1 cellular context compared by ENCODE assay signal in genomic region chr4:118835896-118836762, GRCh38.
TF ChIP-seq lines count a peak whose summit lies in the region.

Gene SEC24D, minus strand, starts transcription at chr4:118836126. Its CDS starts 2,430 bp downstream, at chr4:118833696.

TF ChIP-seq in HepG2, 621 proteins besides CTCF, POLR2A, EP300 and RAD21 (continued from another document and continues in another):
- TF ChIP-seq MLX (CRISPR knock-in tag; IDR thresholded peaks at IDR 0.05) (no peak), PAWR (CRISPR knock-in tag; IDR thresholded peaks at IDR 0.05; ENCODE audit: borderline replicate concordance) (no peak), FUBP1 (CRISPR knock-in tag; IDR thresholded peaks at IDR 0.05; ENCODE audit: borderline replicate concordance) (no peak), ZMAT3 (CRISPR knock-in tag; conservative IDR thresholded peaks at IDR 0.05) (no peak; the same call in 1 of the 2 replicates), ZBTB3 (CRISPR knock-in tag; IDR thresholded peaks at IDR 0.05; ENCODE audit: borderline replicate concordance, low read depth) (no peak; the same call in 1 of the 2 replicates), NRL (CRISPR knock-in tag; IDR thresholded peaks at IDR 0.05; ENCODE audit: borderline replicate concordance) (no peak; the same call in 1 of the 2 replicates), HMG20A (CRISPR knock-in tag; IDR thresholded peaks at IDR 0.05; ENCODE audit: borderline replicate concordance) (no peak), ZNF333 (CRISPR knock-in tag; IDR thresholded peaks at IDR 0.05; ENCODE audit: borderline replicate concordance) (no peak; the same call in 1 of the 2 replicates), YY1 (IDR thresholded peaks at IDR 0.05; ENCODE audit: insufficient read depth, insufficient replicate concordance, low read depth, low read length) (peak; percentile 43), ZNF230 (CRISPR knock-in tag; IDR thresholded peaks at IDR 0.05) (no peak), ZNF670 (CRISPR knock-in tag; IDR thresholded peaks at IDR 0.05; ENCODE audit: borderline replicate concordance) (no peak), IKZF4 (CRISPR knock-in tag; IDR thresholded peaks at IDR 0.05; ENCODE audit: borderline replicate concordance, low read depth, not compliant biosample characterization) (no peak), FOXP1 (IDR thresholded peaks at IDR 0.05) (no peak), FOXP1 (CRISPR knock-in tag; IDR thresholded peaks at IDR 0.05) (no peak), RNF219 (CRISPR knock-in tag; IDR thresholded peaks at IDR 0.05) (no peak), ZNF598 (CRISPR knock-in tag; IDR thresholded peaks at IDR 0.05; ENCODE audit: borderline replicate concordance) (no peak), ZNF296 (CRISPR knock-in tag; conservative IDR thresholded peaks at IDR 0.05) (no peak), PLSCR1 (CRISPR knock-in tag; IDR thresholded peaks at IDR 0.05; ENCODE audit: borderline replicate concordance) (no peak), ZMYM4 (CRISPR knock-in tag; IDR thresholded peaks at IDR 0.05) (no peak), PCBP2 (optimal IDR thresholded peaks at IDR 0.05; ENCODE audit: low read depth, low read length, poor library complexity, severe bottlenecking) (no peak), ZBTB34 (CRISPR knock-in tag; IDR thresholded peaks at IDR 0.05) (no peak), NCOR1 (IDR thresholded peaks at IDR 0.05; ENCODE audit: borderline replicate concordance, low read length) (no peak), ZNF703 (CRISPR knock-in tag; IDR thresholded peaks at IDR 0.05; ENCODE audit: borderline replicate concordance) (no peak), HOXA7 (CRISPR knock-in tag; IDR thresholded peaks at IDR 0.05) (no peak), ZKSCAN1 (IDR thresholded peaks at IDR 0.05; ENCODE audit: low read length) (no peak), ZNF335 (CRISPR knock-in tag; IDR thresholded peaks at IDR 0.05) (no peak), RBM39 (IDR thresholded peaks at IDR 0.05; ENCODE audit: low read depth, low read length, poor library complexity, severe bottlenecking) (peak; percentile 85), ZNF740 (CRISPR knock-in tag; IDR thresholded peaks at IDR 0.05) (0 out of 2 replicates have a peak, but pooled peaks have one; percentile 11), TOE1 (CRISPR knock-in tag; IDR thresholded peaks at IDR 0.05) (no peak), ZNF607 (CRISPR knock-in tag; IDR thresholded peaks at IDR 0.05; ENCODE audit: borderline replicate concordance) (peak; percentile 23; the same call in 1 of the 2 replicates), REPIN1 (CRISPR knock-in tag; IDR thresholded peaks at IDR 0.05; ENCODE audit: borderline replicate concordance, low read depth) (0 out of 2 replicates have a peak, but pooled peaks have one; percentile 6), GMEB2 (CRISPR knock-in tag; IDR thresholded peaks at IDR 0.05; ENCODE audit: low read depth) (no peak), ZNF350 (CRISPR knock-in tag; IDR thresholded peaks at IDR 0.05; ENCODE audit: borderline replicate concordance, low read depth) (no peak), ZNF629 (CRISPR knock-in tag; conservative IDR thresholded peaks at IDR 0.05) (no peak), PHF20 (CRISPR knock-in tag; IDR thresholded peaks at IDR 0.05) (no peak), HDAC6 (IDR thresholded peaks at IDR 0.05; ENCODE audit: low read depth, low read length) (no peak), ZNF547 (CRISPR knock-in tag; IDR thresholded peaks at IDR 0.05) (peak; percentile 47; the same call in 1 of the 2 replicates), RFXAP (CRISPR knock-in tag; IDR thresholded peaks at IDR 0.05; ENCODE audit: borderline replicate concordance) (0 out of 2 replicates have a peak, but pooled peaks have one; percentile 32), SP1 (IDR thresholded peaks at IDR 0.05) (no peak), SP1 (CRISPR knock-in tag; IDR thresholded peaks at IDR 0.05) (peak; percentile 11; the same call in 1 of the 2 replicates), ZIK1 (CRISPR knock-in tag; IDR thresholded peaks at IDR 0.05; ENCODE audit: borderline replicate concordance, low read depth) (no peak; the same call in 1 of the 2 replicates), ZNF563 (CRISPR knock-in tag; IDR thresholded peaks at IDR 0.05) (peak; percentile 68; the same call in 1 of the 2 replicates), ZFX (CRISPR knock-in tag; IDR thresholded peaks at IDR 0.05; ENCODE audit: low read depth) (peak; percentile 30; the same call in 1 of the 2 replicates), ZFP91 (CRISPR knock-in tag; IDR thresholded peaks at IDR 0.05; ENCODE audit: borderline replicate concordance) (peak; percentile 15; the same call in 1 of the 2 replicates), ZNF263 (CRISPR knock-in tag; IDR thresholded peaks at IDR 0.05) (peak; percentile 18; the same call in 1 of the 2 replicates), MED13 (CRISPR knock-in tag; IDR thresholded peaks at IDR 0.05) (peak; percentile 59; the same call in 1 of the 2 replicates), RELA (CRISPR knock-in tag; IDR thresholded peaks at IDR 0.05) (no peak), ZNF138 (CRISPR knock-in tag; IDR thresholded peaks at IDR 0.05; ENCODE audit: low read depth) (no peak), ARNT (IDR thresholded peaks at IDR 0.05) (no peak), ZNF878 (CRISPR knock-in tag; IDR thresholded peaks at IDR 0.05) (no peak), FOXJ3 (CRISPR knock-in tag; IDR thresholded peaks at IDR 0.05; ENCODE audit: borderline replicate concordance) (no peak), ZSCAN22 (CRISPR knock-in tag; IDR thresholded peaks at IDR 0.05) (no peak), SRSF4 (IDR thresholded peaks at IDR 0.05; ENCODE audit: low read depth, low read length, poor library complexity, severe bottlenecking) (no peak), NFYC (CRISPR knock-in tag; IDR thresholded peaks at IDR 0.05) (peak; percentile 16; the same call in 1 of the 2 replicates), ESRRA (CRISPR knock-in tag; IDR thresholded peaks at IDR 0.05; ENCODE audit: low read depth) (no peak), ZNF597 (CRISPR knock-in tag; IDR thresholded peaks at IDR 0.05) (no peak), NFE2 (CRISPR knock-in tag; IDR thresholded peaks at IDR 0.05) (no peak), ATF7-NPFF (CRISPR knock-in tag; IDR thresholded peaks at IDR 0.05; ENCODE audit: low read depth) (peak; percentile 16; the same call in 1 of the 2 replicates), HMG20B (CRISPR knock-in tag; conservative IDR thresholded peaks at IDR 0.05) (no peak), MTA3 (CRISPR knock-in tag; IDR thresholded peaks at IDR 0.05) (no peak), JARID2 (CRISPR knock-in tag; IDR thresholded peaks at IDR 0.05; ENCODE audit: insufficient replicate concordance) (no peak), ZZZ3 (CRISPR knock-in tag; IDR thresholded peaks at IDR 0.05; ENCODE audit: borderline replicate concordance) (no peak), ZNF256 (CRISPR knock-in tag; conservative IDR thresholded peaks at IDR 0.05) (no peak), SP4 (CRISPR knock-in tag; IDR thresholded peaks at IDR 0.05) (0 out of 2 replicates have a peak, but pooled peaks have one; percentile 37), ASH2L (IDR thresholded peaks at IDR 0.05; ENCODE audit: insufficient read length, low read depth, low read length) (peak; percentile 74), NFE2L2 (IDR thresholded peaks at IDR 0.05; ENCODE audit: low read length) (no peak), ZNF564 (CRISPR knock-in tag; IDR thresholded peaks at IDR 0.05) (no peak), ZNF749 (CRISPR knock-in tag; IDR thresholded peaks at IDR 0.05; ENCODE audit: borderline replicate concordance) (no peak), PRMT3 (CRISPR knock-in tag; IDR thresholded peaks at IDR 0.05; ENCODE audit: borderline replicate concordance, low read depth) (no peak), ZNF644 (CRISPR knock-in tag; IDR thresholded peaks at IDR 0.05; ENCODE audit: low read depth) (no peak)
